ENCODE assay signal across 10 cellular contexts in the genomic region with DNA sequence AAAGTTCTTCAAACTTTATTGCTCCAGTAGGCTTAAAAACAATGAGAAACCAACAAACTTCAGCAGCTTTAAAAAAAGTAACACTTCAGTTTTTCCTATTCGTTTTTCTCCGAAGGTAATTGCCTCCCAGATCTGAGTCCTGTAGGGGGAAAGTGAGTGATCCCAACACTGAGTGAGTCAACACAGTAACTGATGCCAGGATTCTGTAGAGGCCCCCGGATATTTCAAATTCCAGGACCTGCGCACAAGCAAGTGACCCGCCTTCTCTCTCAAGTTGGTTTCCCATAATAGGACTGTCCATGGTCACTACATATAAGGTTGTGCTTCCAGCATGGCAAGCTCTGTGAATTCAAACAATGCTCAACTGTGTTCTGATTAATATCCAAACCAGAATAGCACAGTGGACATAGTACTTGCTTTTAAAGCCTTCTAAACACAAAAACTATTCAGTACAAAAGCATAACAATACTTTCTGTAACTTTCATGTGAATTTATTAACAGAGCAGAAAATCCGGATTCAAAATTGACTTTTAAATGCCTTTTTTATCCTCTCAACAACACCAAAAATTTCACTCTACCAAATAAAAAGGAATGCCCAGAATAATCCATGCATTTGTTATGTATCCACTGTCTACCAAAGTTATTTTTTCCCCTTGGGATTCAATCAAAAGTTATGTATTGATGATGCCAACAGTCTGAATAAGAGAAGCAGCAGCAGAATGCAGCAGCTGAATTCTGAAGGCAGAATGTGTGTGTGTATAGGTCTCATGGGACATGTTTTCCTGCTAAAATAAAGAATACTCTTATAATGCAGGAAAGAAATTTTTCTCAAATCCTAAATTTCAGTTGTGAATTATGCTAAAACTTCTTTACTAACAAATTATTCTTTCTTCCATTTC. TPM values are rescaled to one million over a fixed set of nuclear protein-coding genes. Genes with fewer than 3 reads are reported as not detected.
DNase-seq lines count a peak whose midpoint lies in the region; ATAC-seq and TF ChIP-seq lines count a peak whose summit lies in the region.
"Had no signal": no experiment of that assay in that cellular context is flagged by ENCODE, and none has a peak within 500 bp of the region (broad histone marks: within the 10 kb centered on the region; RNA-seq: fewer than 3 reads in every experiment).

A gene (minus strand): TSS at position 194 of the 899 bp plus-strand sequence. CDS start 237 bp downstream, outside the sequence.

- H3K4me1 Mint-ChIP-seq in activated naive CD4-positive, alpha-beta T cell treated with anti-CD3 and anti-CD28 coated beads, Interleukin-2, amount 10 ng/mL, durations not matched to agents 7 days and 5 days: no peaks in the 10 kb centered on the region
- H3K4me1 Mint-ChIP-seq: stimulated activated memory B cell treated with anti-CD40 and anti-IgM and Interleukin-4, amounts not matched to agents 10 μg/mL and 1 μg/mL and 100 μg/mL, for 72 hours had no signal

- TF ChIP-seq CTCF in left ventricle myocardium inferior (IDR thresholded peaks at IDR 0.05; ENCODE audit: borderline replicate concordance) (peak; percentile 23), omental fat pad (IDR thresholded peaks at IDR 0.05) (no peak)

- H3K27me3 ChIP-seq in ACC112 (ENCODE audit: insufficient read depth, low read length): no peaks in the 10 kb centered on the region
- H3K27me3 ChIP-seq in left ventricle myocardium inferior (ENCODE audit: low read depth): no peaks in the 10 kb centered on the region

- H3K27ac ChIP-seq in ACC112 (ENCODE audit: low read depth, low read length) (peak within 1 kb of the TSS; percentile 84), left ventricle myocardium inferior (replicated peaks) (peak within 1 kb of the TSS; percentile 82)
- H3K27ac ChIP-seq: VCaP had no signal

- peak within 1 kb of the TSS; percentile 38 for H2AFZ ChIP-seq in ACC112 (ENCODE audit: low read length, unreplicated experiment)

- CTCF ChIA-PET in activated naive CD4-positive, alpha-beta T cell treated with anti-CD3 and anti-CD28 coated beads, Interleukin-2, amount 10 ng/mL, durations not matched to agents 7 days and 5 days (lab: Charles Lee): no interaction called here

- DNase-seq in amygdala (lab: John Stamatoyannopoulos, UW): peak in 34 of 56 donors; percentile 0 to 47 (median 6)
- DNase-seq in left ventricle myocardium inferior: peak; percentile 17
- no peak for DNase-seq in omental fat pad (ENCODE audit: low spot score)
- no peak for DNase-seq in NK-92 treated with Interleukin-12 subunit alpha and Interleukin-12 subunit beta, amount 100 ng/mL, for 24 hours (lab: John Stamatoyannopoulos, UW)
- DNase-seq in D341Med (ENCODE audit: low spot score): no peak
- no peak for DNase-seq in activated naive CD4-positive, alpha-beta T cell treated with anti-CD3 and anti-CD28 coated beads, Interleukin-2, amount 10 ng/mL, durations not matched to agents 7 days and 5 days
- no peak for DNase-seq in DMS 273 (lab: John Stamatoyannopoulos, UW; ENCODE audit: unreplicated experiment)

- peaks cover 4% of the 10 kb centered on the region for H3K9me3 ChIP-seq in left ventricle myocardium inferior (replicated peaks)

- intact Hi-C loops in left ventricle myocardium inferior (cut with micrococcal nuclease): no loop called here

- H3K27ac Mint-ChIP-seq in activated naive CD4-positive, alpha-beta T cell treated with anti-CD3 and anti-CD28 coated beads, Interleukin-2, amount 10 ng/mL, durations not matched to agents 7 days and 5 days: no peak within 1 kb of the TSS
- H3K27ac Mint-ChIP-seq: stimulated activated memory B cell treated with anti-CD40 and anti-IgM and Interleukin-4, amounts not matched to agents 10 μg/mL and 1 μg/mL and 100 μg/mL, for 72 hours had no signal

- H3K36me3 Mint-ChIP-seq in activated naive CD4-positive, alpha-beta T cell treated with anti-CD3 and anti-CD28 coated beads, Interleukin-2, amount 10 ng/mL, durations not matched to agents 7 days and 5 days: no peaks in the 10 kb centered on the region
- H3K36me3 Mint-ChIP-seq: stimulated activated memory B cell treated with anti-CD40 and anti-IgM and Interleukin-4, amounts not matched to agents 10 μg/mL and 1 μg/mL and 100 μg/mL, for 72 hours had no signal

- no peaks in the 10 kb centered on the region for H3K36me3 ChIP-seq in ACC112 (ENCODE audit: insufficient read depth, low read length)
- H3K36me3 ChIP-seq in left ventricle myocardium inferior: no peaks in the 10 kb centered on the region

- peak within 1 kb of the TSS; percentile 88 for H3K4me3 ChIP-seq in ACC112 (ENCODE audit: low read depth, low read length)
- peak within 1 kb of the TSS; percentile 65 for H3K4me3 ChIP-seq in left ventricle myocardium inferior

- H3K9me3 Mint-ChIP-seq in activated naive CD4-positive, alpha-beta T cell treated with anti-CD3 and anti-CD28 coated beads, Interleukin-2, amount 10 ng/mL, durations not matched to agents 7 days and 5 days: peaks cover 2% of the 10 kb centered on the region
- H3K9me3 Mint-ChIP-seq: stimulated activated memory B cell treated with anti-CD40 and anti-IgM and Interleukin-4, amounts not matched to agents 10 μg/mL and 1 μg/mL and 100 μg/mL, for 72 hours had no signal

- H3K4me1 ChIP-seq in ACC112 (ENCODE audit: control insufficient read depth, insufficient read depth, low read length, unreplicated experiment): peaks cover 18% of the 10 kb centered on the region
- no peaks in the 10 kb centered on the region for H3K4me1 ChIP-seq in left ventricle myocardium inferior

- H3K79me2 ChIP-seq in ACC112 (ENCODE audit: control insufficient read depth, insufficient read depth, low read length, unreplicated experiment): peaks cover 37% of the 10 kb centered on the region

- H3K4me3 Mint-ChIP-seq in activated naive CD4-positive, alpha-beta T cell treated with anti-CD3 and anti-CD28 coated beads, Interleukin-2, amount 10 ng/mL, durations not matched to agents 7 days and 5 days: no peak within 1 kb of the TSS
- H3K4me3 Mint-ChIP-seq: stimulated activated memory B cell treated with anti-CD40 and anti-IgM and Interleukin-4, amounts not matched to agents 10 μg/mL and 1 μg/mL and 100 μg/mL, for 72 hours had no signal

- H3K27me3 Mint-ChIP-seq in activated naive CD4-positive, alpha-beta T cell treated with anti-CD3 and anti-CD28 coated beads, Interleukin-2, amount 10 ng/mL, durations not matched to agents 7 days and 5 days: no peaks in the 10 kb centered on the region
- H3K27me3 Mint-ChIP-seq: stimulated activated memory B cell treated with anti-CD40 and anti-IgM and Interleukin-4, amounts not matched to agents 10 μg/mL and 1 μg/mL and 100 μg/mL, for 72 hours had no signal

- ATAC-seq in omental fat pad (ENCODE audit: low FRiP score): peak; percentile 86
- ATAC-seq: stimulated activated memory B cell treated with anti-CD40 and anti-IgM and Interleukin-4, amounts not matched to agents 10 μg/mL and 1 μg/mL and 100 μg/mL, for 72 hours had no signal

RNA-seq across cellular contexts. Expression of the gene that starts here (rescaled TPM):
- total RNA-seq in left ventricle myocardium inferior (143 TPM), omental fat pad (10 to 100 TPM; 27.7 to 54.7 (median 34.4) TPM)

Comparison
In these comparisons a context has a peak if more than half of its experiments do, and no peak if none do; other contexts are left out.
1. DNase-seq: peak in amygdala (34 of 56) and left ventricle myocardium inferior (single experiment); none in omental fat pad (single experiment), NK-92 treated with Interleukin-12 subunit alpha and Interleukin-12 subunit beta, amount 100 ng/mL, for 24 hours (single experiment), D341Med (single experiment), activated naive CD4-positive, alpha-beta T cell treated with anti-CD3 and anti-CD28 coated beads, Interleukin-2, amount 10 ng/mL, durations not matched to agents 7 days and 5 days (single experiment) and DMS 273 (single experiment).